1 cellular context compared by ENCODE assay signal in the genomic region with DNA sequence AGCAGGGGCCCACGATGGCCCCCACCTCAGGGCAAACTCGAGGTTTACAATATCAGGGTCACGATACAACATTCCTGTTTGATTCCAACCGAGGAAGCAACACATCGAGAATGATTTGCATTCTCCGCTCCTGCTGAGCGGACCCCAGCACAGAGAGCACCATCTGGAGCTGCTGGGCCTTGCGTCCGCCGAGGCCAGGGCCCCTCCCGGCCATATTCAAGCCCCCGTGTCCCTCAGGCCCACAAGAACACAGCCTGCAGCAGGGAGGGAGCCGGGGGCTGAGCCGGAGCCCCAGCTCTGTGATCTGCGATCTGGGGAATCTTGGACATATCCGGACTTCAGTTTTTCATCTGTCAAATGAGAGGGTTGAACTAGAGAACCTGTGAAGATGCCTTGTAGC.
TF ChIP-seq lines count a peak whose summit lies in the region.

No MANE protein-coding gene starts in this region.

TF ChIP-seq in WTC11, 78 proteins besides CTCF, POLR2A, EP300 and RAD21 (continued from another document):
- no peak for TF ChIP-seq ATF2 (CRISPR knock-in tag; IDR thresholded peaks at IDR 0.05; ENCODE audit: borderline replicate concordance, low read depth)
- TF ChIP-seq USF2 (CRISPR knock-in tag; IDR thresholded peaks at IDR 0.05) = no peak
- TF ChIP-seq ZNF425 (CRISPR knock-in tag; conservative IDR thresholded peaks at IDR 0.05) = no peak
- TF ChIP-seq KAT7 (CRISPR knock-in tag; IDR thresholded peaks at IDR 0.05; ENCODE audit: borderline replicate concordance) = no peak
- TF ChIP-seq TCF7 (CRISPR knock-in tag; IDR thresholded peaks at IDR 0.05; ENCODE audit: low read depth) = no peak
- TF ChIP-seq SP1 (CRISPR knock-in tag; conservative IDR thresholded peaks at IDR 0.05) = no peak
